ENCODE assay signal across 8 cellular contexts in genomic region chr1:52552236-52552504, GRCh38. TPM values are rescaled to one million over a fixed set of nuclear protein-coding genes. Genes with fewer than 3 reads are reported as not detected.
DNase-seq lines count a peak whose midpoint lies in the region; ATAC-seq lines count a peak whose summit lies in the region.

No MANE protein-coding gene starts in this region.

- H3K27me3 ChIP-seq in HAP-1 (ENCODE audit: low read depth) = no peaks in the 10 kb centered on the region

- H3K4me1 ChIP-seq in HAP-1 (peaks cover 20% of the 10 kb centered on the region), mesodermal cell (ENCODE audit: control insufficient read depth, insufficient read depth, low read length, poor library complexity, severe bottlenecking) (peaks cover 13% of the 10 kb centered on the region)

- H3K9me3 ChIP-seq in HAP-1 (no peaks in the 10 kb centered on the region), mesodermal cell (ENCODE audit: control insufficient read depth, low read length) (no peaks in the 10 kb centered on the region)

- DNase-seq in DMS79 (lab: John Stamatoyannopoulos, UW) (peak; percentile 38), HAP-1 (ENCODE audit: low spot score in 2 of 2) (peak; percentile 57 to 70), NCI-H2171 (lab: John Stamatoyannopoulos, UW) (peak; percentile 54), ecto neural progenitor cell (ENCODE audit: low spot score) (peak; percentile 58)
- peak; percentile 77 for DNase-seq in activated CD4-positive, alpha-beta T cell treated with anti-CD3 and anti-CD28 coated beads for 48 hours
- DNase-seq in stimulated activated CD8-positive, alpha-beta memory T cell treated with anti-CD3 and anti-CD28 coated beads, Interleukin-2, amount 100 ng/mL, for 48 hours (ENCODE audit: low read depth in 2 of 2) = peak; percentile 50 to 54

- ATAC-seq in GM19324 (IDR thresholded peaks at IDR 0.05; ENCODE audit: low FRiP score, unreplicated experiment) = no peak

- H3K27ac ChIP-seq in mesodermal cell (ENCODE audit: low read depth, low read length, severe bottlenecking) = peak overlapping the region; percentile 96

- in situ Hi-C loops in HAP-1 (cut with MboI; ENCODE audit: low sequenced_read_pairs) = no loop called here

- H3K4me3 ChIP-seq in HAP-1 = peak overlapping the region; percentile 70
- H3K4me3 ChIP-seq in mesodermal cell (ENCODE audit: extremely low read depth, insufficient read depth, low read length, poor library complexity, severe bottlenecking) = peak overlapping the region; percentile 93

- 0% methylated on average over 2 of the region's 14 CpGs; no CpG with 5 or more reads in 1 of the 2 experiments for WGBS in mesodermal cell (ENCODE audit: insufficient coverage in 2 of 2), 2 experiments

- H3K36me3 ChIP-seq in HAP-1 (replicated peaks) (no peaks in the 10 kb centered on the region), mesodermal cell (ENCODE audit: control insufficient read depth, insufficient read depth, low read length) (no peaks in the 10 kb centered on the region)

RNA-seq across cellular contexts. Expression of gene TUT4, which starts 0.7 kb away (rescaled TPM):
- polyA plus RNA-seq in mesodermal cell (2013, experiment 1 of 2) = 65.9 TPM
- 61.0 TPM for polyA plus RNA-seq in mesodermal cell (2013, experiment 2 of 2)

RNA-seq across cellular contexts. Expression of gene GPX7, which starts 50.0 kb away (rescaled TPM):
- polyA plus RNA-seq in mesodermal cell (2013, experiment 1 of 2) = 78.3 TPM
- polyA plus RNA-seq in mesodermal cell (2013, experiment 2 of 2) = 71.3 TPM
